In the genomic region with DNA sequence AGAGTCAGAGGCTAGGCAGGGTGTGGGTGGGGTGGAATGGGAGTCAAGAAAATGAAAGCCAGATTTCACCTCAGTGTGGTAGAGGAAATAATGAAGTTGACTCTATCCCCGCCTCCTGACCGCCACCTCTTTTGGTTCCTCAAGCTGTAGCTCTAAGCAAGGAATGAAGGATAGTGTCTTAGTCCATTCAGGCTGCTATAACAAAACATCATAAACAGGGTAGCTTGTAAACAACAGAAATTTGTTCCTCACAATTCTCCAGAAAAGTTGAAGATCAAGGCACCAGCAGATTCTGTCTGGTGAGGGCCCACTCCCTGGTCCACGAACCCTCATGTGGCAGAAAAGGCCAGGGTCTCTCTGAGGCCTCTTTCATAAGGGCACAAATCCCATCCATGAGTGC, we compare ENCODE assay signal across 24 cellular contexts.
DNase-seq lines count a peak whose midpoint lies in the region; ATAC-seq, FAIRE-seq and TF ChIP-seq lines count a peak whose summit lies in the region.
"Had no signal": no experiment of that assay in that cellular context is flagged by ENCODE, and none has a peak within 500 bp of the region (broad histone marks: within the 10 kb centered on the region; RNA-seq: fewer than 3 reads in every experiment).

No MANE protein-coding gene starts in this region.

- peaks cover 0 to 8% of the 10 kb centered on the region in 2 experiments; a peak in 2 of 5 replicates for H3K4me1 ChIP-seq in K562 (replicated peaks in 1 of 2; ENCODE audit: control insufficient read depth in 2 of 2, insufficient read depth in 2 of 2, low read length in 2 of 2)
- H3K4me1 ChIP-seq in neutrophil (ENCODE audit: control insufficient read depth in 1 of 2, insufficient read depth in 1 of 2, low read depth in 1 of 2, low read length in 1 of 2): peaks cover 32 to 43% of the 10 kb centered on the region in 2 experiments
- H3K4me1 ChIP-seq in SJCRH30: no peaks in the 10 kb centered on the region
- H3K4me1 ChIP-seq: BE2C had no signal

- peak overlapping the region; percentile 28 for H3K27ac Mint-ChIP-seq in activated naive CD4-positive, alpha-beta T cell treated with anti-CD3 and anti-CD28 coated beads, Interleukin-2, amount 10 ng/mL, durations not matched to agents 7 days and 5 days
- H3K27ac Mint-ChIP-seq: CD4-positive, alpha-beta memory T cell; H9 had no signal

- H2AFZ ChIP-seq in K562 (ENCODE audit: low read depth, low read length): no peak overlapping the region
- H2AFZ ChIP-seq: GM23248 had no signal

- no peak for FAIRE-seq in K562 (lab: Jason Lieb, UNC)
- FAIRE-seq: A204.1, GM12891, GM19239 had no signal

- peaks cover 18% of the 10 kb centered on the region for H3K9me3 ChIP-seq in K562 (replicated peaks; ENCODE audit: control insufficient read depth, insufficient read depth, low read depth, low read length)
- H3K9me3 ChIP-seq in neutrophil: no peaks in the 10 kb centered on the region
- H3K9me3 ChIP-seq in SJCRH30 (replicated peaks): no peaks in the 10 kb centered on the region
- no peaks in the 10 kb centered on the region; the same call in 1 of the 2 replicates for H3K9me3 ChIP-seq in MG63
- H3K9me3 ChIP-seq: BE2C had no signal

- TF ChIP-seq RAD21 in K562 (CRISPR knock-in tag; conservative IDR thresholded peaks at IDR 0.05 in 1 of 2, IDR thresholded peaks at IDR 0.05 in 1 of 2): no peak

- H3K36me3 ChIP-seq in K562 (ENCODE audit: control insufficient read depth, insufficient read depth, low read length): no peaks in the 10 kb centered on the region
- H3K36me3 ChIP-seq in neutrophil: no peaks in the 10 kb centered on the region
- H3K36me3 ChIP-seq in SJCRH30: no peaks in the 10 kb centered on the region
- H3K36me3 ChIP-seq in MG63: no peaks in the 10 kb centered on the region
- H3K36me3 ChIP-seq: BE2C had no signal

- H4K20me1 ChIP-seq in K562 (replicated peaks; ENCODE audit: control insufficient read depth, insufficient read depth, low read length): no peaks in the 10 kb centered on the region
- H4K20me1 ChIP-seq: BLaER1 treated with 17β-estradiol and CSF1 and Interleukin-3, amounts not matched to agents 10 nM and 100 nM had no signal

- in situ Hi-C loops in K562 (cut with MboI): no loop called here

- intact Hi-C loops in K562 (cut with micrococcal nuclease): no loop called here

- ATAC-seq in K562 (no peak), GM18519 (IDR thresholded peaks at IDR 0.05; ENCODE audit: low FRiP score, unreplicated experiment) (no peak)
- ATAC-seq: HCT116 had no signal

- 83% methylated on average over 3 of the region's 3 CpGs for WGBS in K562 (ENCODE audit: insufficient coverage, low coverage, missing lambda C conversion rate)

- no peak overlapping the region for H3K9ac ChIP-seq in K562 (ENCODE audit: insufficient read depth in 1 of 2, low read depth in 2 of 2, low read length in 2 of 2)
- H3K9ac ChIP-seq: BLaER1 treated with 17β-estradiol and CSF1 and Interleukin-3, amounts not matched to agents 10 nM and 100 nM; GM23248 had no signal

- no peaks in the 10 kb centered on the region for H3K9me1 ChIP-seq in K562 (ENCODE audit: control insufficient read depth, insufficient read depth, low read length)

- H3K4me3 Mint-ChIP-seq in activated naive CD4-positive, alpha-beta T cell treated with anti-CD3 and anti-CD28 coated beads, Interleukin-2, amount 10 ng/mL, durations not matched to agents 7 days and 5 days: no peak overlapping the region
- H3K4me3 Mint-ChIP-seq: CD14-positive monocyte; CD4-positive, alpha-beta memory T cell; H9 had no signal

- H3K27me3 Mint-ChIP-seq in activated naive CD4-positive, alpha-beta T cell treated with anti-CD3 and anti-CD28 coated beads, Interleukin-2, amount 10 ng/mL, durations not matched to agents 7 days and 5 days: no peaks in the 10 kb centered on the region
- H3K27me3 Mint-ChIP-seq: CD4-positive, alpha-beta memory T cell had no signal

- H3K4me2 ChIP-seq in K562 (ENCODE audit: insufficient read depth, low read length): no peak overlapping the region
- H3K4me2 ChIP-seq: BLaER1 treated with 17β-estradiol and CSF1 and Interleukin-3, amounts not matched to agents 10 nM and 100 nM had no signal

- H3K36me3 Mint-ChIP-seq in activated naive CD4-positive, alpha-beta T cell treated with anti-CD3 and anti-CD28 coated beads, Interleukin-2, amount 10 ng/mL, durations not matched to agents 7 days and 5 days: peaks cover 28% of the 10 kb centered on the region

- no peaks in the 10 kb centered on the region for H3K79me2 ChIP-seq in K562 (ENCODE audit: control insufficient read depth, insufficient read depth, low read length)

- peaks cover 41% of the 10 kb centered on the region for H3K9me3 Mint-ChIP-seq in activated naive CD4-positive, alpha-beta T cell treated with anti-CD3 and anti-CD28 coated beads, Interleukin-2, amount 10 ng/mL, durations not matched to agents 7 days and 5 days

- CTCF ChIA-PET in activated naive CD4-positive, alpha-beta T cell treated with anti-CD3 and anti-CD28 coated beads, Interleukin-2, amount 10 ng/mL, durations not matched to agents 7 days and 5 days (lab: Charles Lee): no interaction called here
- CTCF ChIA-PET in K562 (lab: Yijun Ruan, JAX; ENCODE audit: low intra/inter-chr PET ratio): no interaction called here

- H3K4me3 ChIP-seq in K562 (no peak overlapping the region), neutrophil (ENCODE audit: low read depth in 1 of 2, low read length in 1 of 2) (no peak overlapping the region), SJCRH30 (no peak overlapping the region), MG63 (no peak overlapping the region)
- H3K4me3 ChIP-seq: BLaER1 treated with 17β-estradiol and CSF1 and Interleukin-3, amounts not matched to agents 10 nM and 100 nM; GM23248 had no signal

- DNase-seq in activated naive CD4-positive, alpha-beta T cell treated with anti-CD3 and anti-CD28 coated beads, Interleukin-2, amount 10 ng/mL, durations not matched to agents 7 days and 5 days: no peak
- DNase-seq in activated naive CD4-positive, alpha-beta T cell treated with anti-CD3 and anti-CD28 coated beads, Interleukin-2, amount 50 U/mL, for 16 hours: no peak
- no peak for DNase-seq in K562 (ENCODE audit: extremely low read depth in 1 of 4, low spot score in 3 of 4)
- no peak for DNase-seq in kidney tubule cell (ENCODE audit: low spot score)
- DNase-seq in SJCRH30: no peak
- DNase-seq in MG63: no peak
- DNase-seq: BE2C; Calu3; CD4-positive, alpha-beta memory T cell; COR-L47; DMS53; DMS79 treated with DMSO at 0.1 percent for 48 hours; GF-D8; GM23248; H9 had no signal

- no peak for TF ChIP-seq CTCF in K562 (IDR thresholded peaks at IDR 0.05 in 2 of 3, conservative IDR thresholded peaks at IDR 0.05 in 1 of 3; ENCODE audit: insufficient read depth in 2 of 3, low read depth in 1 of 3, low read length in 3 of 3)
- TF ChIP-seq CTCF in neutrophil (IDR thresholded peaks at IDR 0.05): no peak

- TF ChIP-seq EP300 in K562 (IDR thresholded peaks at IDR 0.05; ENCODE audit: low read length): no peak

- H3K27me3 ChIP-seq in K562 (ENCODE audit: control insufficient read depth in 2 of 2, insufficient read depth in 2 of 2, low read length in 2 of 2) (no peaks in the 10 kb centered on the region), neutrophil (no peaks in the 10 kb centered on the region), SJCRH30 (no peaks in the 10 kb centered on the region), MG63 (no peaks in the 10 kb centered on the region)
- H3K27me3 ChIP-seq: BLaER1 treated with 17β-estradiol and CSF1 and Interleukin-3, amounts not matched to agents 10 nM and 100 nM had no signal

- H3K27ac ChIP-seq in K562 (ENCODE audit: extremely low read depth, low read depth, low read length): no peak overlapping the region
- H3K27ac ChIP-seq in neutrophil: peak overlapping the region; percentile 84
- H3K27ac ChIP-seq in SJCRH30: no peak overlapping the region
- H3K27ac ChIP-seq: 22Rv1; BLaER1 treated with 17β-estradiol and CSF1 and Interleukin-3, amounts not matched to agents 10 nM and 100 nM; GM23248 had no signal

- no TSS peak for BruUV-seq in K562 (replicated peaks; lab: Mats Ljungman, UMichigan)

- POLR2A ChIA-PET in K562 (lab: Yijun Ruan, JAX): interaction anchor here (0.7 kb wide), 1 partner anchor 850 kb away, joined by 3 read pairs; no protein-coding TSS in a partner anchor

- peaks cover 12% of the 10 kb centered on the region for H3K4me1 Mint-ChIP-seq in activated naive CD4-positive, alpha-beta T cell treated with anti-CD3 and anti-CD28 coated beads, Interleukin-2, amount 10 ng/mL, durations not matched to agents 7 days and 5 days
- H3K4me1 Mint-ChIP-seq: H9 had no signal

- no peak for TF ChIP-seq POLR2A in K562 (conservative IDR thresholded peaks at IDR 0.05)

TF ChIP-seq in K562, 482 proteins besides CTCF, POLR2A, EP300 and RAD21:
- TF ChIP-seq ZNF12 (CRISPR knock-in tag; IDR thresholded peaks at IDR 0.05) (peak; percentile 92), ZBTB2 (IDR thresholded peaks at IDR 0.05) (no peak)
